ENCODE assay signal across 1 cellular context in the genomic region with DNA sequence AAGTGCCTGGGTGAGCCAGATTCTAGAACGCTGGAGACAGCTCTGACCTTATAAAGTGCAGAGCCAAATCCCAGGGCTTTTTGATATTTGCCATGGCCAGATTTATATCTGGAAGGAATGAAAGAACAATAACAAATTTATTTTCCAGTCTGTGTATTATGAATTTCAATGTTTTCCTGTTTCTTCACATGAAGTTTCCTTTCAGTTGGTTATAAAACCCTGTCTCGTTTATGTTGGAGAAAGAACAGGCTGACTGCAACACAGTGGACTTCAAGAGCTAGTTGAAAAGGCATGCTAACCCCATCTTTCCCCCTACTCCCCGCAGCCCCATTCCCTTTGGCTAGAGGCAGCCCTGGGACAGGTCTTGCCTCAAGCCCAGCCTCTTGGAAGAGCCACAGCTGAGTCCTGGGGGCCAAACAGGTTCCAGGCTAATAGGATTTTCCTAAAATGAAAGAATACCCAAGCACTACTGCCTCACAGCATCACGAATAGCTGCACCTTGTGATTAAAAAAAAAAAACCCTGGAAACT.
TF ChIP-seq lines count a peak whose summit lies in the region.

No MANE protein-coding gene starts in this region.

TF ChIP-seq in endothelial cell of umbilical vein, 7 proteins besides CTCF, POLR2A, EP300 and RAD21:
- TF ChIP-seq GATA2 (IDR thresholded peaks at IDR 0.05; ENCODE audit: insufficient read depth, insufficient read length, low read depth, low read length) (no peak), EZH2 (IDR thresholded peaks at IDR 0.05; ENCODE audit: borderline replicate concordance, low read depth, low read length, severe bottlenecking) (no peak), JUN (IDR thresholded peaks at IDR 0.05; ENCODE audit: borderline replicate concordance, insufficient read depth, insufficient read length, low read depth) (no peak), MYC (IDR thresholded peaks at IDR 0.05; ENCODE audit: low read depth, low read length) (no peak), FOS (IDR thresholded peaks at IDR 0.05; ENCODE audit: borderline replicate concordance, insufficient read depth, low read length) (no peak), POLR2AphosphoS5 (IDR thresholded peaks at IDR 0.05; ENCODE audit: insufficient read depth, low read depth, low read length) (no peak)
- TF ChIP-seq, protein P1, sequence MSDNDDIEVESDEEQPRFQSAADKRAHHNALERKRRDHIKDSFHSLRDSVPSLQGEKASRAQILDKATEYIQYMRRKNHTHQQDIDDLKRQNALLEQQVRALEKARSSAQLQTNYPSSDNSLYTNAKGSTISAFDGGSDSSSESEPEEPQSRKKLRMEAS (IDR thresholded peaks at IDR 0.05; ENCODE audit: insufficient read depth, insufficient read length) = no peak
